ENCODE assay signal across 8 cellular contexts in the genomic region with DNA sequence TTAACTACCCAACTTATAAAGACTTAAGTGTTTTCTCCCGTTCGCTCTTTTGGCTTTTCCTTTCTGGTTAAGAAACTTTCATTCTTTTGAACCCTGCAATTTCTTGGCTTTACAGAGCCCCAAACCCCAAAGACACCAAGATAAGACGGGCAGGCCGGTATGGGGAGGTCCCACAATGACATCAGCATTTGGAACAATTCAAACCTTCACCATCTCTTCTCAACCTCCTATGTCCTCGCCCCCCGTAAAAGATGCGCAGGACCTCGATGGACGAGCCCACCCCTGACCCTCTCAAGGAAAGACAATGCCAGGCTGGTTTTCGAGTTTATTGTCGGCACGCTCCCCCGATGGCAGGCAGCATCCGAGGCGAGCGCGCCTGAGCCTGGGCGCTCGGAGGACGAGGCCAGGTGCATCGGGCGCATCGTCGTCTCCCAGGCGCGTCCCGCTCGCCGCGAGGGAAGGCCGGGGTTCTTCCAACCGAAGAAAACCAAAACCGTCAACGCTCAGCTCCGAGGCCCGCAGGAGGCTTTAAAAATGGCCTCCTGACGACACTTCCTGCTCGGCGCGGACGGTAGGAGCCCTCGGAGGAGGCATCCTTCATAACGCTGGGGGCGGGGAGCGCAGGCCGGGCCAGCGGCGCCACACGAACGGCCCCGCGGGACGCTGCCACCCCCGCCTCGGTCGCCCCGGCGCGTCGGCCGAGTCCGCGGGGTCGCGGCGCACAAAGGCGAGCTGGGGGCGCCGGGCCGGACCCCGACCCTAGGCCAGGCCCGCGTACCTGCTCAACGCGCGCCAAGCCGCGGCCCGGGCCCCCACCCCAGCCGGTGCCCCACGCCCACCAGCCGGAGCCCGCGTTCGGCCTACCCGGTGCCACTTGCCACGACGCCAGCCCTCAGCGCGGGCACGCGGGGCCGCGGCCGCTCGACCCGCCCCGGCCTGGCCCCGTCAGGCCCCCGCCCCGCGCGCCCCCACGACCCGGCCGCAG. TPM values are rescaled to one million over a fixed set of nuclear protein-coding genes. Genes with fewer than 3 reads are reported as not detected.
A peak's percentile ranks its signal among the peaks of the same experiment; 100 is the strongest.
DNase-seq lines count a peak whose midpoint lies in the region; ATAC-seq and TF ChIP-seq lines count a peak whose summit lies in the region.

No MANE protein-coding gene starts in this region.

- TF ChIP-seq CTCF in psoas muscle (IDR thresholded peaks at IDR 0.05), result no peak

- H3K36me3 Mint-ChIP-seq in activated naive CD4-positive, alpha-beta T cell treated with anti-CD3 and anti-CD28 coated beads, Interleukin-2, amount 10 ng/mL, durations not matched to agents 7 days and 5 days, result peaks cover 43% of the 10 kb centered on the region

- intact Hi-C loops in Right ventricle myocardium superior (cut with DNase I) (no loop called here), psoas muscle (cut with DNase I) (no loop called here)

- peaks cover 2% of the 10 kb centered on the region for H3K9me3 Mint-ChIP-seq in activated naive CD4-positive, alpha-beta T cell treated with anti-CD3 and anti-CD28 coated beads, Interleukin-2, amount 10 ng/mL, durations not matched to agents 7 days and 5 days

- DNase-seq in NCI-H2196 (lab: John Stamatoyannopoulos, UW; ENCODE audit: unreplicated experiment) (peak; percentile 57), NCI-H2196 treated with DMSO at 0.1 percent for 48 hours (lab: John Stamatoyannopoulos, UW; ENCODE audit: unreplicated experiment) (no peak), RPMI7951 (ENCODE audit: low read depth) (peak; percentile 51), Right ventricle myocardium superior (peak; percentile 73), psoas muscle (peak; percentile 55 to 70), KG1 (lab: John Stamatoyannopoulos, UW) (no peak)
- peak; percentile 76 for DNase-seq in activated naive CD4-positive, alpha-beta T cell treated with anti-CD3 and anti-CD28 coated beads, Interleukin-2, amount 10 ng/mL, durations not matched to agents 7 days and 5 days

- peaks cover 3 to 30% of the 10 kb centered on the region in 2 donors for H3K36me3 ChIP-seq in psoas muscle (ENCODE audit: insufficient read depth in 1 of 2, low read depth in 1 of 2)

- H3K27me3 ChIP-seq in psoas muscle (ENCODE audit: insufficient read depth in 3 of 3, low read length in 2 of 3), result peaks cover 0 to 10% (median 2%) of the 10 kb centered on the region in 3 donors

- no peaks in the 10 kb centered on the region for H3K9me3 ChIP-seq in psoas muscle

- peak overlapping the region; percentile 74 for H3K4me3 ChIP-seq in psoas muscle

- ATAC-seq in HG03025 (IDR thresholded peaks at IDR 0.05; ENCODE audit: low FRiP score, unreplicated experiment) (peak; percentile 61), Right ventricle myocardium superior (ENCODE audit: poor library complexity) (peak; percentile 63), psoas muscle (peak; percentile 50 to 62 (median 51))

- H3K4me1 ChIP-seq in psoas muscle, result peaks cover 4% of the 10 kb centered on the region

- peak overlapping the region; percentile 87 for H3K27ac Mint-ChIP-seq in activated naive CD4-positive, alpha-beta T cell treated with anti-CD3 and anti-CD28 coated beads, Interleukin-2, amount 10 ng/mL, durations not matched to agents 7 days and 5 days

- H3K4me1 Mint-ChIP-seq in activated naive CD4-positive, alpha-beta T cell treated with anti-CD3 and anti-CD28 coated beads, Interleukin-2, amount 10 ng/mL, durations not matched to agents 7 days and 5 days, result peaks cover 43% of the 10 kb centered on the region

- CTCF ChIA-PET in activated naive CD4-positive, alpha-beta T cell treated with anti-CD3 and anti-CD28 coated beads, Interleukin-2, amount 10 ng/mL, durations not matched to agents 7 days and 5 days (lab: Charles Lee), result interaction anchor here (1.3 to 1.7 kb wide), 3 partner anchors 13 to 295 kb away, joined by 3 to 7 read pairs (median 4); no protein-coding TSS in a partner anchor

- peaks cover 25% of the 10 kb centered on the region for H3K27me3 Mint-ChIP-seq in activated naive CD4-positive, alpha-beta T cell treated with anti-CD3 and anti-CD28 coated beads, Interleukin-2, amount 10 ng/mL, durations not matched to agents 7 days and 5 days

- H3K4me3 Mint-ChIP-seq in activated naive CD4-positive, alpha-beta T cell treated with anti-CD3 and anti-CD28 coated beads, Interleukin-2, amount 10 ng/mL, durations not matched to agents 7 days and 5 days, result peak overlapping the region; percentile 85

- H3K27ac ChIP-seq in psoas muscle, result peak overlapping the region; percentile 61

- 6 to 9% (median 9%) methylated on average over 65 to 106 of the region's 106 CpGs for WGBS in psoas muscle, 3 donors

RNA-seq across cellular contexts. Expression of gene ZNF518B, which starts 0.7 kb away (rescaled TPM):
- 16.3 and 28.6 TPM in 2 replicates for total RNA-seq in RPMI7951 (2014; rRNA removed; shearing (Covaris generic))
- total RNA-seq in Right ventricle myocardium superior, result 20.2 TPM
- 10 to 100 TPM; 15.1 to 17.3 (median 17.1) TPM for total RNA-seq in psoas muscle
- 10 to 100 TPM in 2 of 3 donors, 1 to 10 TPM in 1; 4.5 to 16.3 (median 10.5) TPM for polyA plus RNA-seq in psoas muscle

Comparison
In these comparisons a context has a peak if more than half of its experiments do, and no peak if none do; other contexts are left out.
1. DNase-seq: peak in NCI-H2196 (single experiment), RPMI7951 (single experiment), activated naive CD4-positive, alpha-beta T cell treated with anti-CD3 and anti-CD28 coated beads, Interleukin-2, amount 10 ng/mL, durations not matched to agents 7 days and 5 days (single experiment), Right ventricle myocardium superior (single experiment) and psoas muscle (2 of 2); none in NCI-H2196 treated with DMSO at 0.1 percent for 48 hours (single experiment) and KG1 (single experiment).
2. Peak in every context shown above with its lines, with median percentiles within 50 percentile points of each other: ATAC-seq.